In genomic region chrX:132031867-132032266, GRCh38 we compare ENCODE assay signal across 20 cellular contexts. TPM values are rescaled to one million over a fixed set of nuclear protein-coding genes. Genes with fewer than 3 reads are reported as not detected.
DNase-seq lines count a peak whose midpoint lies in the region; ATAC-seq and TF ChIP-seq lines count a peak whose summit lies in the region.
"Had no signal": no experiment of that assay in that cellular context is flagged by ENCODE, and none has a peak within 500 bp of the region (broad histone marks: within the 10 kb centered on the region; RNA-seq: fewer than 3 reads in every experiment).

No MANE protein-coding gene starts in this region.

- H3K4me1 ChIP-seq in DOHH2 (ENCODE audit: control insufficient read depth, low read length), result peaks cover 88% of the 10 kb centered on the region
- H3K4me1 ChIP-seq in A673 (ENCODE audit: insufficient read depth, low read length, poor library complexity, severe bottlenecking), result peaks cover 8% of the 10 kb centered on the region
- H3K4me1 ChIP-seq: body of pancreas, psoas muscle had no signal

- TF ChIP-seq CTCF in DOHH2 (IDR thresholded peaks at IDR 0.05; ENCODE audit: low read depth, low read length, poor library complexity, severe bottlenecking), result no peak
- TF ChIP-seq CTCF in A673 (conservative IDR thresholded peaks at IDR 0.05; ENCODE audit: low read depth, low read length), result no peak

- H3K9me2 ChIP-seq in DOHH2 (replicated peaks; ENCODE audit: control insufficient read depth, low read length), result no peaks in the 10 kb centered on the region

- CTCF ChIA-PET in A673 (lab: Charles Lee), result no interaction called here

- H3K27me3 Mint-ChIP-seq in T-helper 17 cell (no peaks in the 10 kb centered on the region), naive B cell (peaks cover 0 to 9% (median 0%) of the 10 kb centered on the region in 3 donors)

- H3K36me3 ChIP-seq in DOHH2 (ENCODE audit: control insufficient read depth, low read length) (peaks cover 9% of the 10 kb centered on the region; the same call in 1 of the 2 replicates), A673 (ENCODE audit: insufficient read depth, low read length, poor library complexity, severe bottlenecking) (no peaks in the 10 kb centered on the region)

- DNase-seq in DMS 273 (lab: John Stamatoyannopoulos, UW; ENCODE audit: unreplicated experiment) (peak; percentile 6), DMS 273 treated with DMSO at 0.1 percent for 48 hours (lab: John Stamatoyannopoulos, UW) (no peak), T-helper 17 cell (no peak), naive B cell (no peak), NCI-H2227 (lab: John Stamatoyannopoulos, UW; ENCODE audit: unreplicated experiment) (no peak), LoVo (ENCODE audit: low spot score) (no peak), A673 (ENCODE audit: low spot score) (no peak)
- DNase-seq: activated effector memory CD4-positive, alpha-beta T cell treated with anti-CD3 and anti-CD28 coated beads, Interleukin-2, amount 50 U/mL, for 16 hours; body of pancreas; dorsolateral prefrontal cortex; HFFc6; Kasumi-1; NCI-H146; NCI-H510A treated with DMSO at 0.1 percent for 48 hours; psoas muscle; stimulated activated CD4-positive, alpha-beta T cell treated with anti-CD3 and anti-CD28 coated beads, Interleukin-12 subunit alpha, Interleukin-12 subunit beta, amount 100 ng/mL, for 4 hours; substantia nigra had no signal

- H3K9me3 ChIP-seq in DOHH2 (ENCODE audit: control insufficient read depth, insufficient read depth, low read length), result no peaks in the 10 kb centered on the region
- no peaks in the 10 kb centered on the region for H3K9me3 ChIP-seq in T-helper 17 cell (ENCODE audit: control insufficient read depth, low read length, poor library complexity, severe bottlenecking)
- no peaks in the 10 kb centered on the region for H3K9me3 ChIP-seq in A673 (ENCODE audit: low read depth, low read length, poor library complexity, severe bottlenecking)
- H3K9me3 ChIP-seq: body of pancreas, psoas muscle had no signal

- intact Hi-C loops in A673 (cut with micrococcal nuclease; ENCODE audit: unreplicated experiment), result no loop called here

- H3F3A ChIP-seq in DOHH2 (ENCODE audit: control insufficient read depth, insufficient read depth), result no peaks in the 10 kb centered on the region

- H3K4me1 Mint-ChIP-seq in T-helper 17 cell (peaks cover 43% of the 10 kb centered on the region), naive B cell (peaks cover 46 to 63% (median 62%) of the 10 kb centered on the region in 3 donors)

- POLR2A ChIA-PET in A673 (lab: Charles Lee; ENCODE audit: low non-redundant PET), result no interaction called here

- H3K36me3 Mint-ChIP-seq in T-helper 17 cell (ENCODE audit: low read depth), result no peaks in the 10 kb centered on the region
- no peaks in the 10 kb centered on the region for H3K36me3 Mint-ChIP-seq in naive B cell

- ATAC-seq in T-helper 17 cell, result no peak
- ATAC-seq in naive B cell (ENCODE audit: low read depth in 2 of 2), result no peak
- ATAC-seq: body of pancreas, psoas muscle had no signal

- no TSS peak for BruUV-seq in A673 (replicated peaks; lab: Mats Ljungman, UMichigan)

- H3K4me3 Mint-ChIP-seq in T-helper 17 cell (peak overlapping the region; percentile 68), naive B cell (peak overlapping the region in 4 of 8 donors; percentile 4 to 25 (median 12))
- H3K4me3 Mint-ChIP-seq: HFFc6 had no signal

- no peaks in the 10 kb centered on the region for H4K20me1 ChIP-seq in DOHH2 (ENCODE audit: control insufficient read depth, insufficient read depth, low read depth, low read length)

- H3K27ac Mint-ChIP-seq in T-helper 17 cell, result no peak overlapping the region
- H3K27ac Mint-ChIP-seq in naive B cell, result peak overlapping the region in 5 of 6 donors; percentile 3 to 90 (median 41)
- H3K27ac Mint-ChIP-seq: HFFc6 had no signal

- H3K27me3 ChIP-seq in DOHH2 (ENCODE audit: control insufficient read depth, low read length) (no peaks in the 10 kb centered on the region), A673 (replicated peaks; ENCODE audit: insufficient read depth, low read depth, low read length, poor library complexity) (no peaks in the 10 kb centered on the region)
- H3K27me3 ChIP-seq: body of pancreas, hepatocyte had no signal

- H3K9me3 Mint-ChIP-seq in naive B cell, result no peaks in the 10 kb centered on the region
- H3K9me3 Mint-ChIP-seq: HFFc6 had no signal

- peak overlapping the region; percentile 63 for H3K27ac ChIP-seq in DOHH2 (ENCODE audit: low read depth, low read length)
- H3K27ac ChIP-seq in A673 (ENCODE audit: low read depth, low read length, poor library complexity, severe bottlenecking), result no peak overlapping the region
- H3K27ac ChIP-seq: 22Rv1, body of pancreas, dorsolateral prefrontal cortex, hepatocyte, psoas muscle had no signal

- peaks cover 96% of the 10 kb centered on the region for H3K79me2 ChIP-seq in DOHH2 (ENCODE audit: control insufficient read depth, low read length)

- H3K4me3 ChIP-seq in DOHH2 (ENCODE audit: low read length) (peak overlapping the region; percentile 47), A673 (ENCODE audit: low read depth, low read length, poor library complexity, severe bottlenecking) (no peak overlapping the region)
- H3K4me3 ChIP-seq: body of pancreas, dorsolateral prefrontal cortex, hepatocyte, psoas muscle had no signal

- peak overlapping the region; percentile 62 for H3K4me2 ChIP-seq in DOHH2 (ENCODE audit: low read length)
- H3K4me2 ChIP-seq: hepatocyte had no signal

RNA-seq across cellular contexts. Expression of gene STK26, which starts 8.8 kb away (rescaled TPM):
- total RNA-seq in T-helper 17 cell (10 to 100 TPM; 25.2 to 34.3 TPM), A673 (2021) (60.8 and 61.0 TPM in 2 replicates)
- polyA plus RNA-seq in naive B cell (ENCODE audit: low read depth in 6 of 6), result 10 to 100 TPM; 44.1 to 63.9 (median 54.2) TPM
